In genomic region chr10:77247076-77247561, GRCh38 we compare ENCODE assay signal across 9 cellular contexts.
DNase-seq lines count a peak whose midpoint lies in the region; ATAC-seq, FAIRE-seq and TF ChIP-seq lines count a peak whose summit lies in the region.
"Had no signal": no experiment of that assay in that cellular context is flagged by ENCODE, and none has a peak within 500 bp of the region (broad histone marks: within the 10 kb centered on the region; RNA-seq: fewer than 3 reads in every experiment).

No MANE protein-coding gene starts in this region.

- no peak for FAIRE-seq in HTR-8/SVneo (lab: Jason Lieb, UNC)

- no peaks in the 10 kb centered on the region for H3K9me3 ChIP-seq in neutrophil
- H3K9me3 ChIP-seq: prostate gland had no signal

- peaks cover 26 to 44% of the 10 kb centered on the region in 2 experiments for H3K4me1 ChIP-seq in neutrophil (ENCODE audit: control insufficient read depth in 1 of 2, insufficient read depth in 1 of 2, low read depth in 1 of 2, low read length in 1 of 2)
- H3K4me1 ChIP-seq: prostate gland had no signal

- no peaks in the 10 kb centered on the region for H3K36me3 ChIP-seq in neutrophil
- H3K36me3 ChIP-seq: prostate gland had no signal

- H3K27ac ChIP-seq in neutrophil: peak overlapping the region; percentile 78
- H3K27ac ChIP-seq: prostate gland had no signal

- no peak for ATAC-seq in HG03280 (IDR thresholded peaks at IDR 0.05; ENCODE audit: unreplicated experiment)

- DNase-seq in DMS53 (lab: John Stamatoyannopoulos, UW): peak; percentile 63
- peak; percentile 24 for DNase-seq in OCI-M1 (lab: John Stamatoyannopoulos, UW)
- DNase-seq in fibroblast of mammary gland (ENCODE audit: low read depth): peak; percentile 67
- DNase-seq in stimulated activated CD4-positive, alpha-beta T cell treated with anti-CD3 and anti-CD28 coated beads, Interleukin-1b, Interleukin-23, amount 100 ng/mL, for 48 hours: no peak
- DNase-seq in pons (ENCODE audit: low spot score): no peak
- no peak for DNase-seq in HTR-8/SVneo (ENCODE audit: insufficient read length, low spot score)

- TF ChIP-seq CTCF in fibroblast of mammary gland (conservative IDR thresholded peaks at IDR 0.05; ENCODE audit: control insufficient read depth, insufficient read depth, low read depth, low read length): no peak
- no peak for TF ChIP-seq CTCF in neutrophil (IDR thresholded peaks at IDR 0.05)

- H3K4me3 ChIP-seq in fibroblast of mammary gland (ENCODE audit: control insufficient read depth, low read depth, low read length) (no peak overlapping the region), neutrophil (ENCODE audit: low read depth in 1 of 2, low read length in 1 of 2) (no peak overlapping the region)
- H3K4me3 ChIP-seq: prostate gland had no signal

- H3K27me3 ChIP-seq in neutrophil: no peaks in the 10 kb centered on the region

Comparison
In these comparisons a context has a peak if more than half of its experiments do, and no peak if none do; other contexts are left out.
1. DNase-seq: peak in DMS53 (single experiment), OCI-M1 (single experiment) and fibroblast of mammary gland (single experiment); none in stimulated activated CD4-positive, alpha-beta T cell treated with anti-CD3 and anti-CD28 coated beads, Interleukin-1b, Interleukin-23, amount 100 ng/mL, for 48 hours (single experiment), pons (single experiment) and HTR-8/SVneo (single experiment).